In the genomic region with DNA sequence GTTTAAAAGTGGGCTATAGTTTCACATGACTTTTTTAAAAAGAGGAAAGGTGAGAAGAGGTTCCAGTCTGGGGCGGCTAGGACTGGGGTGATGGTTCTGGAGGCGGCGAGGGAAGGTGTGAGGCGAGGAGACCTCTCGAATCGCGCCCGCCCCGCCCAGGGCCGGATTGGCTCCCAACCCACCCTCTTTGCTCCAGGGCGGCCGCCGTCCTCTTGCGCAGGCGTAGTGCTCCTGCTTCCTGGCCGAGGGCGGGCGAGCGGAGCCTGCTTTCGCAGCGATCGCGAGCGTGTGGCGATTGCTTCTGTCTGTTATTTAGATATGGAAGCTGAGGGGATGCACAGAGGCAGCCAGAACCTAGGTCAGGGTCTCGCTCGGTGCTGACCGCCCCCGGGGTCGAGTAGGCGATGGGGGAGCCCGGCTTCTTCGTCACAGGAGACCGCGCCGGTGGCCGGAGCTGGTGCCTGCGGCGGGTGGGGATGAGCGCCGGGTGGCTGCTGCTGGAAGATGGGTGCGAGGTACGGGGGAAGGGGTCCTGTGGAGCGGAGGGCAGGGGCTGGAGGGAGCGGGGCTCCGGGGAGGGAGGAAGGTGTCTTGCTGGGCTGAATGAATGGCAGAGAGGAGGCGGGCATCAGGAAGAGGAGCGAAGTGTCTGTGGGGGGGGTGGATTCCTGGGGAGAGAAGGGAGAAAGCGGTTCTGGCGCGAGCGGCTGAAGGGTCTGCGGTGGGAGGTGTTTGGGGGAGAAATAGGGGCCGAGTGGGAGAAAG, we compare ENCODE assay signal across 8 cellular contexts. TPM values are rescaled to one million over a fixed set of nuclear protein-coding genes. Genes with fewer than 3 reads are reported as not detected.
DNase-seq lines count a peak whose midpoint lies in the region; ATAC-seq and TF ChIP-seq lines count a peak whose summit lies in the region.

A gene with protein sequence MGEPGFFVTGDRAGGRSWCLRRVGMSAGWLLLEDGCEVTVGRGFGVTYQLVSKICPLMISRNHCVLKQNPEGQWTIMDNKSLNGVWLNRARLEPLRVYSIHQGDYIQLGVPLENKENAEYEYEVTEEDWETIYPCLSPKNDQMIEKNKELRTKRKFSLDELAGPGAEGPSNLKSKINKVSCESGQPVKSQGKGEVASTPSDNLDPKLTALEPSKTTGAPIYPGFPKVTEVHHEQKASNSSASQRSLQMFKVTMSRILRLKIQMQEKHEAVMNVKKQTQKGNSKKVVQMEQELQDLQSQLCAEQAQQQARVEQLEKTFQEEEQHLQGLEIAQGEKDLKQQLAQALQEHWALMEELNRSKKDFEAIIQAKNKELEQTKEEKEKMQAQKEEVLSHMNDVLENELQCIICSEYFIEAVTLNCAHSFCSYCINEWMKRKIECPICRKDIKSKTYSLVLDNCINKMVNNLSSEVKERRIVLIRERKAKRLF (plus strand): TSS at position 223 of the 765 bp plus-strand sequence. CDS start 182 bp downstream, at position 405.

- H3K4me3 ChIP-seq in Panc1 (ENCODE audit: low read depth in 2 of 2, low read length in 2 of 2) (peak within 1 kb of the TSS; percentile 87 to 88), muscle layer of colon (ENCODE audit: low read depth in 1 of 2, low read length in 2 of 2) (peak within 1 kb of the TSS; percentile 72 to 83)

- no peak for TF ChIP-seq RAD21 in Ishikawa (IDR thresholded peaks at IDR 0.05; ENCODE audit: low read depth)

- H3K9ac ChIP-seq in muscle layer of colon (ENCODE audit: low read length), result peak within 1 kb of the TSS; percentile 45

- H3K36me3 ChIP-seq in Panc1 (ENCODE audit: control insufficient read depth, insufficient read depth, low read length) (no peaks in the 10 kb centered on the region; the same call in 1 of the 2 replicates), muscle layer of colon (ENCODE audit: insufficient read depth, low read length) (no peaks in the 10 kb centered on the region)

- H3K36me3 Mint-ChIP-seq in activated T-cell treated with anti-CD3 and anti-CD28 coated beads, Interleukin-2, amount 50 U/mL, for 4 hours (ENCODE audit: insufficient read depth), result peaks cover 2% of the 10 kb centered on the region

- peak; percentile 94 for ATAC-seq in GM21529 (IDR thresholded peaks at IDR 0.05; ENCODE audit: unreplicated experiment)
- ATAC-seq in Panc1, result peak; percentile 99
- ATAC-seq in activated T-cell treated with anti-CD3 and anti-CD28 coated beads, Interleukin-2, amount 50 U/mL, for 4 hours, result peak; percentile 97
- peak; percentile 92 for ATAC-seq in esophagus mucosa

- H3K4me1 Mint-ChIP-seq in activated T-cell treated with anti-CD3 and anti-CD28 coated beads, Interleukin-2, amount 50 U/mL, for 4 hours (ENCODE audit: low read depth), result peaks cover 25% of the 10 kb centered on the region

- peak within 1 kb of the TSS; percentile 83 for H3K27ac ChIP-seq in Panc1 (ENCODE audit: low read length)
- H3K27ac ChIP-seq in muscle layer of colon (ENCODE audit: low read depth, low read length), result peak within 1 kb of the TSS; percentile 59

- peak within 1 kb of the TSS; percentile 90 for H3K4me3 Mint-ChIP-seq in activated T-cell treated with anti-CD3 and anti-CD28 coated beads, Interleukin-2, amount 50 U/mL, for 4 hours

- H3K4me1 ChIP-seq in Panc1 (ENCODE audit: control insufficient read depth, insufficient read depth, low read length) (peaks cover 6% of the 10 kb centered on the region), muscle layer of colon (ENCODE audit: insufficient read depth, low read length) (peaks cover 15% of the 10 kb centered on the region)

- BruUV-seq in Panc1 (replicated peaks; lab: Mats Ljungman, UMichigan), result no TSS peak

- POLR2A ChIA-PET in Panc1 (lab: Charles Lee), result interaction anchor here (0.6 to 0.7 kb wide), 2 partner anchors 12 to 82 kb away, joined by 3 to 5 read pairs; no protein-coding TSS in a partner anchor

- CTCF ChIA-PET in Panc1 (lab: Charles Lee), result interaction anchor here (0.7 kb wide), 2 partner anchors 13 to 322 kb away, joined by 3 to 4 read pairs; no protein-coding TSS in a partner anchor

- peak; percentile 41 for DNase-seq in DMS153 (lab: John Stamatoyannopoulos, UW)
- DNase-seq in Panc1 (ENCODE audit: low read depth, low spot score), result peak; percentile 51
- peak; percentile 83 for DNase-seq in activated T-cell treated with anti-CD3 and anti-CD28 coated beads, Interleukin-2, amount 50 U/mL, for 4 hours
- peak; percentile 64 to 80 for DNase-seq in stimulated activated CD8-positive, alpha-beta memory T cell treated with anti-CD3 and anti-CD28 coated beads, Interleukin-7, amount 100 ng/mL, for 1 hour (ENCODE audit: low read depth in 2 of 2)

- no peaks in the 10 kb centered on the region for H3K27me3 Mint-ChIP-seq in activated T-cell treated with anti-CD3 and anti-CD28 coated beads, Interleukin-2, amount 50 U/mL, for 4 hours (ENCODE audit: low read depth)

- no peaks in the 10 kb centered on the region for H3K9me3 ChIP-seq in Panc1 (ENCODE audit: control insufficient read depth, insufficient read depth, low read depth, low read length)
- H3K9me3 ChIP-seq in muscle layer of colon (ENCODE audit: low read length), result no peaks in the 10 kb centered on the region

- in situ Hi-C loops in Panc1 (cut with HindIII; ENCODE audit: low pct_unique_long_range_greater_than_20kb, low sequenced_read_pairs), result no loop called here

- intact Hi-C loops in Panc1 (cut with micrococcal nuclease; ENCODE audit: unreplicated experiment), result no loop called here

- H3K9me3 Mint-ChIP-seq in activated T-cell treated with anti-CD3 and anti-CD28 coated beads, Interleukin-2, amount 50 U/mL, for 4 hours, result no peaks in the 10 kb centered on the region

- no peak for TF ChIP-seq EP300 in Ishikawa (IDR thresholded peaks at IDR 0.05; ENCODE audit: borderline replicate concordance)

- TF ChIP-seq CTCF in Panc1 (IDR thresholded peaks at IDR 0.05), result no peak

- H3K27me3 ChIP-seq in Panc1 (ENCODE audit: control insufficient read depth, insufficient read depth, low read length), result no peaks in the 10 kb centered on the region
- no peaks in the 10 kb centered on the region for H3K27me3 ChIP-seq in muscle layer of colon (ENCODE audit: control insufficient read depth in 1 of 2, insufficient read depth in 2 of 2, low read length in 2 of 2)

TF ChIP-seq in Ishikawa, 13 proteins besides CTCF, POLR2A, EP300 and RAD21:
- TF ChIP-seq YY1 (IDR thresholded peaks at IDR 0.05; ENCODE audit: low read depth) (peak; percentile 70), TEAD4 (IDR thresholded peaks at IDR 0.05) (no peak), CREB1 (IDR thresholded peaks at IDR 0.05; ENCODE audit: low read depth) (no peak), EGR1 (IDR thresholded peaks at IDR 0.05) (0 out of 2 replicates have a peak, but pooled peaks have one; percentile 17), TCF12 (IDR thresholded peaks at IDR 0.05; ENCODE audit: low read depth) (0 out of 2 replicates have a peak, but pooled peaks have one; percentile 25), CEBPB (IDR thresholded peaks at IDR 0.05) (no peak), TAF1 (IDR thresholded peaks at IDR 0.05; ENCODE audit: low read depth) (peak; percentile 74), NFIC (IDR thresholded peaks at IDR 0.05) (0 out of 2 replicates have a peak, but pooled peaks have one; percentile 28)
- TF ChIP-seq, protein P1, sequence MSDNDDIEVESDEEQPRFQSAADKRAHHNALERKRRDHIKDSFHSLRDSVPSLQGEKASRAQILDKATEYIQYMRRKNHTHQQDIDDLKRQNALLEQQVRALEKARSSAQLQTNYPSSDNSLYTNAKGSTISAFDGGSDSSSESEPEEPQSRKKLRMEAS (IDR thresholded peaks at IDR 0.05), result peak; percentile 95

RNA-seq across cellular contexts. Expression of the gene that starts here (rescaled TPM):
- 21.1 TPM for total RNA-seq in Panc1 (2021; ENCODE audit: unreplicated experiment)
- polyA plus RNA-seq in Panc1 (2012; ENCODE audit: insufficient read length), result 14.9 TPM
- total RNA-seq in activated T-cell treated with anti-CD3 and anti-CD28 coated beads, Interleukin-2, amount 50 U/mL, for 4 hours, result 10 to 100 TPM; 21.8 to 25.8 (median 23.8) TPM
- total RNA-seq in esophagus mucosa, result 19.0 TPM

Comparison
In these comparisons a context has a peak if more than half of its experiments do, and no peak if none do; other contexts are left out.
1. Peak in every context shown above with its lines: DNase-seq, ATAC-seq, H3K4me3 ChIP-seq and H3K27ac ChIP-seq.